In the genomic region with DNA sequence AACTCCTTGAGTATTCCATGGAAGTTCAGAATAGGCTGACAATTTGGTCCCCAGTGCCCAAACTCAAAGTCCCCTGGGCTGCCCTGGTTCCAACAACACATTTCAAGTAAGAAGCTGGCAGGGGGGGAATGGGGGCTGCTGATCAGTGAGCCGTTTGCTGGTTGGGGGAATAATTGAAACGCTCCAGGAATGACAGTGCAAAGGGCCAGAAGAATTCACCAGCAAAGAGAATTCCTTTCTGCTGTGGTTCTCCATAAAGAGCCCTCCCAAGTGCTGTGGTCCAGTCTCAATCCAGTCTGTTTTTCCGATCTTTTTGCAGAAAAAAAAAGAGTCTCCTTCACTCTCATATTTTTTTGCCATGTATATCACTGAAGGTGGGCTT, we compare ENCODE assay signal across 13 cellular contexts.
A peak's percentile ranks its signal among the peaks of the same experiment; 100 is the strongest.
DNase-seq lines count a peak whose midpoint lies in the region; ATAC-seq and TF ChIP-seq lines count a peak whose summit lies in the region.
"Had no signal": no experiment of that assay in that cellular context is flagged by ENCODE, and none has a peak within 500 bp of the region (broad histone marks: within the 10 kb centered on the region; RNA-seq: fewer than 3 reads in every experiment).

No MANE protein-coding gene starts in this region.

- H3K9me3 Mint-ChIP-seq in endothelial cell (ENCODE audit: unreplicated experiment) = no peaks in the 10 kb centered on the region
- H3K9me3 Mint-ChIP-seq: natural killer cell treated with Interleukin-12 subunit alpha and Interleukin-12 subunit beta and Interleukin-15 and Interleukin-18, amount 100 ng/mL, for 72 hours had no signal

- no peak for ATAC-seq in HG02885 (IDR thresholded peaks at IDR 0.05; ENCODE audit: poor library complexity, unreplicated experiment)
- ATAC-seq in omental fat pad (ENCODE audit: low FRiP score) = no peak
- ATAC-seq: natural killer cell treated with Interleukin-12 subunit alpha and Interleukin-12 subunit beta and Interleukin-15 and Interleukin-18, amount 100 ng/mL, for 72 hours had no signal

- intact Hi-C loops in PC-9 (cut with micrococcal nuclease; ENCODE audit: unreplicated experiment) = no loop called here

- H2AFZ ChIP-seq in ACC112 (ENCODE audit: low read length, unreplicated experiment) (peak overlapping the region; percentile 40), PC-9 (no peak overlapping the region)

- H3K4me3 ChIP-seq in ACC112 (ENCODE audit: low read depth, low read length) = peak overlapping the region; percentile 9; the same call in 1 of the 2 replicates
- H3K4me3 ChIP-seq in neutrophil (ENCODE audit: low read depth in 1 of 2, low read length in 1 of 2) = no peak overlapping the region
- no peak overlapping the region for H3K4me3 ChIP-seq in PC-9
- H3K4me3 ChIP-seq: upper lobe of left lung had no signal

- POLR2A ChIA-PET in PC-9 (lab: Charles Lee; ENCODE audit: unreplicated experiment) = no interaction called here

- H3K79me2 ChIP-seq in ACC112 (ENCODE audit: control insufficient read depth, insufficient read depth, low read length, unreplicated experiment) (no peaks in the 10 kb centered on the region), PC-9 (ENCODE audit: low read depth) (no peaks in the 10 kb centered on the region)

- H3K4me1 Mint-ChIP-seq in endothelial cell (ENCODE audit: unreplicated experiment) = peaks cover 67% of the 10 kb centered on the region

- no peaks in the 10 kb centered on the region for H3K9me2 ChIP-seq in PC-9 (ENCODE audit: insufficient read depth)

- H3F3A ChIP-seq in PC-9 (ENCODE audit: insufficient read depth, low read depth) = no peaks in the 10 kb centered on the region

- H3K4me2 ChIP-seq in PC-9 = no peak overlapping the region

- peaks cover 36% of the 10 kb centered on the region for H3K4me1 ChIP-seq in ACC112 (ENCODE audit: control insufficient read depth, insufficient read depth, low read length, unreplicated experiment)
- peaks cover 9 to 16% of the 10 kb centered on the region in 2 experiments for H3K4me1 ChIP-seq in neutrophil (ENCODE audit: control insufficient read depth in 1 of 2, insufficient read depth in 1 of 2, low read depth in 1 of 2, low read length in 1 of 2)
- H3K4me1 ChIP-seq in PC-9 (replicated peaks; ENCODE audit: insufficient read depth) = 0 out of 2 replicates have a peak, but pooled peaks cover 11% of the 10 kb centered on the region

- H3K36me3 Mint-ChIP-seq in endothelial cell (ENCODE audit: low read depth, unreplicated experiment) = peaks cover 15% of the 10 kb centered on the region
- H3K36me3 Mint-ChIP-seq: activated naive CD8-positive, alpha-beta T cell; natural killer cell treated with Interleukin-12 subunit alpha and Interleukin-12 subunit beta and Interleukin-15 and Interleukin-18, amount 100 ng/mL, for 72 hours had no signal

- no TSS peak for BruUV-seq in PC-9 (replicated peaks; lab: Mats Ljungman, UMichigan)

- H3K27me3 Mint-ChIP-seq in endothelial cell (ENCODE audit: unreplicated experiment) = peaks cover 4% of the 10 kb centered on the region
- H3K27me3 Mint-ChIP-seq: B cell had no signal

- peak; percentile 11 for DNase-seq in H4 (ENCODE audit: low spot score)
- no peak for DNase-seq in endothelial cell (ENCODE audit: low spot score)
- DNase-seq in omental fat pad (ENCODE audit: low spot score) = no peak
- DNase-seq in PC-9 = no peak
- no peak for DNase-seq in HuH-7 (ENCODE audit: low spot score)
- DNase-seq: DND-41, upper lobe of left lung had no signal

- H3K27ac ChIP-seq in ACC112 (ENCODE audit: low read depth, low read length) (peak overlapping the region; percentile 84), neutrophil (peak overlapping the region; percentile 58), PC-9 (no peak overlapping the region)

- H3K36me3 ChIP-seq in ACC112 (ENCODE audit: insufficient read depth, low read length) (no peaks in the 10 kb centered on the region), neutrophil (no peaks in the 10 kb centered on the region), PC-9 (ENCODE audit: low read depth) (no peaks in the 10 kb centered on the region)
- H3K36me3 ChIP-seq: upper lobe of left lung had no signal

- no peaks in the 10 kb centered on the region for H4K20me1 ChIP-seq in PC-9 (ENCODE audit: insufficient read depth)

- peak overlapping the region; percentile 94 for H3K27ac Mint-ChIP-seq in endothelial cell (ENCODE audit: unreplicated experiment)
- H3K27ac Mint-ChIP-seq: activated naive CD8-positive, alpha-beta T cell; B cell; natural killer cell treated with Interleukin-12 subunit alpha and Interleukin-12 subunit beta and Interleukin-15 and Interleukin-18, amount 100 ng/mL, for 72 hours had no signal

- CTCF ChIA-PET in PC-9 (lab: Charles Lee) = no interaction called here

- H3K27me3 ChIP-seq in ACC112 (ENCODE audit: insufficient read depth, low read length) = no peaks in the 10 kb centered on the region
- H3K27me3 ChIP-seq in neutrophil = no peaks in the 10 kb centered on the region
- H3K27me3 ChIP-seq in PC-9 (ENCODE audit: insufficient read depth, low read depth) = peaks cover 95% of the 10 kb centered on the region
- H3K27me3 ChIP-seq: upper lobe of left lung had no signal

- no peak overlapping the region for H3K4me3 Mint-ChIP-seq in endothelial cell (ENCODE audit: unreplicated experiment)
- H3K4me3 Mint-ChIP-seq: activated naive CD8-positive, alpha-beta T cell; B cell; natural killer cell treated with Interleukin-12 subunit alpha and Interleukin-12 subunit beta and Interleukin-15 and Interleukin-18, amount 100 ng/mL, for 72 hours had no signal

- no peak for TF ChIP-seq CTCF in endothelial cell (IDR thresholded peaks at IDR 0.05; ENCODE audit: unreplicated experiment)
- no peak for TF ChIP-seq CTCF in neutrophil (IDR thresholded peaks at IDR 0.05)
- no peak for TF ChIP-seq CTCF in omental fat pad (IDR thresholded peaks at IDR 0.05)
- no peak for TF ChIP-seq CTCF in PC-9 (conservative IDR thresholded peaks at IDR 0.05)

- no peaks in the 10 kb centered on the region for H3K9me3 ChIP-seq in neutrophil
- H3K9me3 ChIP-seq in PC-9 (ENCODE audit: insufficient read depth, low read depth) = no peaks in the 10 kb centered on the region
- H3K9me3 ChIP-seq: upper lobe of left lung had no signal
